8 cellular contexts compared by ENCODE assay signal in genomic region chr16:11586375-11586855, GRCh38. TPM values are rescaled to one million over a fixed set of nuclear protein-coding genes. Genes with fewer than 3 reads are reported as not detected.
DNase-seq lines count a peak whose midpoint lies in the region; TF ChIP-seq lines count a peak whose summit lies in the region.

No MANE protein-coding gene starts in this region.

- H3K36me3 Mint-ChIP-seq in H9 (ENCODE audit: insufficient read depth in 1 of 3, low read depth in 3 of 3), result peaks cover 0 to 4% (median 2%) of the 10 kb centered on the region in 3 experiments; a peak in 1 of 7 replicates

- H3K4me3 ChIP-seq in DOHH2 (ENCODE audit: low read length) (peak overlapping the region; percentile 78), SK-N-MC (peak overlapping the region; percentile 67), fibroblast of mammary gland (ENCODE audit: control insufficient read depth, low read depth, low read length) (peak overlapping the region; percentile 56), ovary (peak overlapping the region; percentile 86)

- H3K23me2 ChIP-seq in H9 (ENCODE audit: insufficient read length, low read depth, low read length, poor library complexity, severe bottlenecking), result peaks cover 4% of the 10 kb centered on the region

- peaks cover 2% of the 10 kb centered on the region for H3K27me3 Mint-ChIP-seq in H9 (ENCODE audit: low read depth)

- no peak for TF ChIP-seq EP300 in ovary (IDR thresholded peaks at IDR 0.05)

- H4K91ac ChIP-seq in H9 (ENCODE audit: insufficient read length, low read depth, low read length), result no peak overlapping the region

- no peak overlapping the region for H3K23ac ChIP-seq in H9 (ENCODE audit: insufficient read length, low read depth, low read length)

- H3K14ac ChIP-seq in H9 (ENCODE audit: insufficient read depth, low read length), result peak overlapping the region; percentile 81; the same call in 1 of the 2 replicates

- peaks cover 52% of the 10 kb centered on the region for H3K79me2 ChIP-seq in DOHH2 (ENCODE audit: control insufficient read depth, low read length)
- H3K79me2 ChIP-seq in H9 (ENCODE audit: insufficient read depth, low read length), result no peaks in the 10 kb centered on the region

- no peak overlapping the region for H4K8ac ChIP-seq in H9 (replicated peaks; ENCODE audit: insufficient read length, low read depth, low read length)

- no peak for TF ChIP-seq POLR2A in ovary (IDR thresholded peaks at IDR 0.05)

- H3K27ac ChIP-seq in DOHH2 (ENCODE audit: low read depth, low read length) (peak overlapping the region; percentile 65), H9 (ENCODE audit: insufficient read length, low read depth, low read length) (no peak overlapping the region), SK-N-MC (no peak overlapping the region), ovary (peak overlapping the region; percentile 88)

- H3K27me3 ChIP-seq in DOHH2 (ENCODE audit: control insufficient read depth, low read length) (0 out of 2 replicates have a peak, but pooled peaks cover 2% of the 10 kb centered on the region), H9 (ENCODE audit: insufficient read depth, low read length) (peaks cover 9% of the 10 kb centered on the region), ovary (no peaks in the 10 kb centered on the region)

- H3K9me3 Mint-ChIP-seq in H9, result peaks cover 2 to 5% of the 10 kb centered on the region in 2 experiments; a peak in 3 of 5 replicates

- no peaks in the 10 kb centered on the region for H3K9me2 ChIP-seq in DOHH2 (replicated peaks; ENCODE audit: control insufficient read depth, low read length)

- no peak overlapping the region for H3K4ac ChIP-seq in H9 (ENCODE audit: low read depth, low read length)

- H2BK12ac ChIP-seq in H9 (ENCODE audit: insufficient read length, low read depth, low read length), result no peak overlapping the region

- H2AK5ac ChIP-seq in H9 (ENCODE audit: insufficient read length, low read length), result no peak overlapping the region

- DNase-seq in H9 (no peak), SK-N-MC (ENCODE audit: low read depth, low spot score) (no peak), fibroblast of mammary gland (ENCODE audit: low read depth) (no peak), ovary (no peak), epidermal melanocyte (ENCODE audit: insufficient read length, low spot score) (no peak), superior temporal gyrus (ENCODE audit: extremely low spot score) (no peak), NCI-H526 (lab: John Stamatoyannopoulos, UW) (no peak)

- H4K5ac ChIP-seq in H9 (ENCODE audit: insufficient read length, low read depth, low read length), result no peak overlapping the region

- H3K18ac ChIP-seq in H9 (ENCODE audit: insufficient read length, low read depth, low read length), result no peak overlapping the region

- no peak overlapping the region for H3T11ph ChIP-seq in H9 (ENCODE audit: low read length)

- H3K36me3 ChIP-seq in DOHH2 (ENCODE audit: control insufficient read depth, low read length) (peaks cover 18% of the 10 kb centered on the region), SK-N-MC (ENCODE audit: insufficient read depth, low read length) (no peaks in the 10 kb centered on the region), ovary (no peaks in the 10 kb centered on the region)

- WGBS in H9 (ENCODE audit: extremely low coverage, insufficient read length, low lambda C conversion rate), result no CpG with 5 or more reads among the region's 49 CpGs
- 1 to 3% (median 1%) methylated on average over 33 to 49 of the region's 49 CpGs for WGBS in ovary, 3 donors

- H3K4me1 ChIP-seq in DOHH2 (ENCODE audit: control insufficient read depth, low read length) (peaks cover 65% of the 10 kb centered on the region), H9 (ENCODE audit: insufficient read depth, low read length) (peaks cover 15% of the 10 kb centered on the region), ovary (ENCODE audit: insufficient read depth) (peaks cover 3% of the 10 kb centered on the region)

- no peak overlapping the region for H2BK20ac ChIP-seq in H9 (ENCODE audit: low read depth, low read length, poor library complexity, severe bottlenecking)

- H2BK15ac ChIP-seq in H9 (ENCODE audit: low read depth, low read length), result no peak overlapping the region

- H4K20me1 ChIP-seq in DOHH2 (ENCODE audit: control insufficient read depth, insufficient read depth, low read depth, low read length), result peaks cover 24% of the 10 kb centered on the region
- H4K20me1 ChIP-seq in H9 (ENCODE audit: control insufficient read depth, insufficient read depth, insufficient read length), result no peaks in the 10 kb centered on the region

- H3K9me3 ChIP-seq in DOHH2 (ENCODE audit: control insufficient read depth, insufficient read depth, low read length) (no peaks in the 10 kb centered on the region), H9 (ENCODE audit: control insufficient read depth, low read depth, low read length) (peaks cover 4% of the 10 kb centered on the region), SK-N-MC (ENCODE audit: low read depth, low read length) (no peaks in the 10 kb centered on the region), ovary (no peaks in the 10 kb centered on the region)

- H2BK5ac ChIP-seq in H9 (ENCODE audit: insufficient read length, low read length), result no peak overlapping the region

- H2BK120ac ChIP-seq in H9 (ENCODE audit: low read depth, low read length, poor library complexity, severe bottlenecking), result no peak overlapping the region

- H3K4me2 ChIP-seq in DOHH2 (ENCODE audit: low read length), result peak overlapping the region; percentile 93
- H3K4me2 ChIP-seq in H9 (ENCODE audit: insufficient read depth, insufficient read length, low read length), result peak overlapping the region; percentile 30

- peak overlapping the region; percentile 84 to 85 for H3K4me3 Mint-ChIP-seq in H9

- peaks cover 53 to 54% of the 10 kb centered on the region in 2 experiments for H3K4me1 Mint-ChIP-seq in H9

- H3K56ac ChIP-seq in H9 (ENCODE audit: insufficient read length, low read depth, low read length), result no peak overlapping the region

- no peak overlapping the region for H2AFZ ChIP-seq in H9 (ENCODE audit: low read length)

- H3K27ac Mint-ChIP-seq in H9, result peak overlapping the region in 1 of 3 experiments; percentile 89; a peak in 1 of 7 replicates

- H3F3A ChIP-seq in DOHH2 (ENCODE audit: control insufficient read depth, insufficient read depth), result peaks cover 32% of the 10 kb centered on the region

- TF ChIP-seq CTCF in DOHH2 (IDR thresholded peaks at IDR 0.05; ENCODE audit: low read depth, low read length, poor library complexity, severe bottlenecking) (no peak), H9 (conservative IDR thresholded peaks at IDR 0.05) (no peak), fibroblast of mammary gland (conservative IDR thresholded peaks at IDR 0.05; ENCODE audit: control insufficient read depth, insufficient read depth, low read depth, low read length) (no peak), ovary (IDR thresholded peaks at IDR 0.05) (no peak)

- H3K79me1 ChIP-seq in H9 (ENCODE audit: insufficient read depth, low read depth, low read length, poor library complexity, severe bottlenecking), result no peaks in the 10 kb centered on the region

- intact Hi-C loops in ovary (cut with DNase I), result loop anchor here in 2 of 4 donors (5.0 kb wide), 2 partner anchors 46 to 56 kb away; no protein-coding TSS in a partner anchor

- H3K9ac ChIP-seq in H9 (ENCODE audit: extremely low read depth, insufficient read length, low read length), result no peak overlapping the region
- peak overlapping the region; percentile 29 for H3K9ac ChIP-seq in SK-N-MC (ENCODE audit: insufficient read length)

RNA-seq across cellular contexts. Expression of gene LITAF, which starts 0.3 kb away (rescaled TPM):
- total RNA-seq in H9 (2021) (249 and 265 TPM in 2 replicates), ovary (100 to 1,000 TPM in 4 of 7 donors, 10 to 100 TPM in 3; 39.7 to 169 (median 105) TPM)
- 100 to 1,000 TPM in 1 of 2 donors, 10 to 100 TPM in 1; 49.1 to 139 TPM for polyA plus RNA-seq in ovary

Comparison
In these comparisons a context has a peak if more than half of its experiments do, and no peak if none do; other contexts are left out.
1. H3K27ac ChIP-seq: peak in DOHH2 (single experiment) and ovary (2 of 2); none in H9 (single experiment) and SK-N-MC (single experiment).
2. Peak in every context shown above with its lines, with median percentiles within 50 percentile points of each other: H3K4me3 ChIP-seq.